In genomic region chr1:89762431-89762800, GRCh38 we compare ENCODE assay signal across 8 cellular contexts. TPM values are rescaled to one million over a fixed set of nuclear protein-coding genes. Genes with fewer than 3 reads are reported as not detected.
DNase-seq lines count a peak whose midpoint lies in the region; ATAC-seq and TF ChIP-seq lines count a peak whose summit lies in the region.

No MANE protein-coding gene starts in this region.

- peak; percentile 13 for ATAC-seq in foreskin keratinocyte
- no peak for ATAC-seq in GM18858 (IDR thresholded peaks at IDR 0.05; ENCODE audit: unreplicated experiment)
- ATAC-seq in GM21528 (IDR thresholded peaks at IDR 0.05; ENCODE audit: low FRiP score, unreplicated experiment), result no peak

- H3F3A ChIP-seq in GM23248 (ENCODE audit: insufficient read depth) (0 out of 2 replicates have a peak, but pooled peaks cover 3% of the 10 kb centered on the region), smooth muscle cell (ENCODE audit: low read depth) (no peaks in the 10 kb centered on the region)

- 48 to 50% methylated on average over 13 of the region's 13 CpGs for WGBS in GM23248 (ENCODE audit: low coverage in 1 of 2, low lambda C conversion rate in 2 of 2, missing lambda C conversion rate in 2 of 2), 2 experiments
- WGBS in smooth muscle cell (ENCODE audit: low lambda C conversion rate), result 82% methylated on average over 13 of the region's 13 CpGs

- no peak for TF ChIP-seq CTCF in AG04449 (IDR thresholded peaks at IDR 0.05; ENCODE audit: insufficient read depth, low read length, missing control alignments)
- TF ChIP-seq CTCF in foreskin keratinocyte (conservative IDR thresholded peaks at IDR 0.05), result no peak
- TF ChIP-seq CTCF in smooth muscle cell (IDR thresholded peaks at IDR 0.05; ENCODE audit: borderline replicate concordance, insufficient read depth, poor library complexity, severe bottlenecking), result no peak

- H3K9ac ChIP-seq in GM23248 (no peak overlapping the region), smooth muscle cell (ENCODE audit: low read depth) (no peak overlapping the region)

- no peaks in the 10 kb centered on the region for H3K9me2 ChIP-seq in GM23248 (ENCODE audit: insufficient read depth)

- H3K4me2 ChIP-seq in GM23248 (ENCODE audit: unreplicated experiment) (peak overlapping the region; percentile 93), smooth muscle cell (peak overlapping the region; percentile 86)

- H4K20me1 ChIP-seq in GM23248 (ENCODE audit: insufficient read depth), result no peaks in the 10 kb centered on the region
- H4K20me1 ChIP-seq in smooth muscle cell (ENCODE audit: low read depth), result no peaks in the 10 kb centered on the region

- no peak overlapping the region for H3K27ac ChIP-seq in GM23248
- H3K27ac ChIP-seq in SJCRH30, result no peak overlapping the region
- H3K27ac ChIP-seq in foreskin keratinocyte, result no peak overlapping the region
- H3K27ac ChIP-seq in smooth muscle cell (ENCODE audit: low read depth), result no peak overlapping the region

- no peaks in the 10 kb centered on the region for H3K79me2 ChIP-seq in GM23248 (ENCODE audit: insufficient read depth)
- no peaks in the 10 kb centered on the region for H3K79me2 ChIP-seq in smooth muscle cell (ENCODE audit: low read depth)

- DNase-seq in AG04449 (ENCODE audit: low read depth, low spot score), result no peak
- DNase-seq in GM23248, result no peak
- no peak for DNase-seq in SJCRH30
- no peak for DNase-seq in foreskin keratinocyte
- no peak for DNase-seq in smooth muscle cell (lab: John Stamatoyannopoulos, UW; ENCODE audit: unreplicated experiment)
- DNase-seq in SW 1271 (lab: John Stamatoyannopoulos, UW), result no peak

- peaks cover 19% of the 10 kb centered on the region for H3K4me1 ChIP-seq in GM23248 (ENCODE audit: insufficient read depth)
- H3K4me1 ChIP-seq in SJCRH30, result no peaks in the 10 kb centered on the region
- peaks cover 3% of the 10 kb centered on the region for H3K4me1 ChIP-seq in foreskin keratinocyte
- H3K4me1 ChIP-seq in smooth muscle cell (ENCODE audit: low read depth), result peaks cover 5% of the 10 kb centered on the region

- H3K36me3 ChIP-seq in GM23248 (ENCODE audit: low read depth) (no peaks in the 10 kb centered on the region), SJCRH30 (no peaks in the 10 kb centered on the region), smooth muscle cell (ENCODE audit: low read depth) (no peaks in the 10 kb centered on the region)

- CTCF ChIA-PET in AG04449 (lab: Yijun Ruan, JAX), result interaction anchor here (0.6 to 15.5 kb wide), 66 partner anchors 9 to 787 kb away, joined by 3 to 259 read pairs (median 5); partner anchors contain the start of gene LRRC8C

- H3K4me3 ChIP-seq in AG04449 (ENCODE audit: low read depth, low read length) (peak overlapping the region; percentile 66), GM23248 (peak overlapping the region; percentile 74), SJCRH30 (peak overlapping the region; percentile 52), smooth muscle cell (peak overlapping the region; percentile 49)

- in situ Hi-C loops in GM23248 (cut with MboI), result loop anchor here (25.0 kb wide), 1 partner anchor 250 kb away; the partner anchor contains the start of gene LRRC8B

- no peaks in the 10 kb centered on the region for H3K27me3 ChIP-seq in GM23248 (replicated peaks; ENCODE audit: insufficient read depth)
- peaks cover 12% of the 10 kb centered on the region; the same call in 1 of the 2 replicates for H3K27me3 ChIP-seq in SJCRH30
- no peaks in the 10 kb centered on the region for H3K27me3 ChIP-seq in foreskin keratinocyte
- no peaks in the 10 kb centered on the region for H3K27me3 ChIP-seq in smooth muscle cell (ENCODE audit: low read depth)

- POLR2A ChIA-PET in AG04449 (lab: Yijun Ruan, JAX), result interaction anchor here (1.1 to 2.2 kb wide), 2 partner anchors 38 to 130 kb away, joined by 4 to 8 read pairs; partner anchors contain the start of gene LRRC8C

- H2AFZ ChIP-seq in GM23248 (peak overlapping the region; percentile 97), smooth muscle cell (ENCODE audit: low read depth) (peak overlapping the region; percentile 84)

- H3K9me3 ChIP-seq in GM23248 (ENCODE audit: low read depth) (no peaks in the 10 kb centered on the region), SJCRH30 (replicated peaks) (no peaks in the 10 kb centered on the region; the same call in 1 of the 2 replicates), smooth muscle cell (replicated peaks; ENCODE audit: low read depth) (no peaks in the 10 kb centered on the region)

RNA-seq across cellular contexts. Expression of gene LRRC8D, which starts 58.4 kb away (rescaled TPM):
- 30.7 and 35.3 TPM in 2 replicates for total RNA-seq in GM23248 (2014; rRNA removed; shearing (Covaris generic))
- polyA plus RNA-seq in GM23248 (2016; fragmentation: Nextera tagmentation; extraction: Ambion mirVana) (29.9 and 30.1 TPM in 2 replicates), foreskin keratinocyte (14.2 and 20.4 TPM in 2 replicates), smooth muscle cell (5.2 and 13.9 TPM in 2 replicates)
- total RNA-seq in SJCRH30 (2014; rRNA removed; shearing (Covaris generic)), result 13.4 and 16.1 TPM in 2 replicates
- total RNA-seq in foreskin keratinocyte (45.8 and 50.4 TPM in 2 replicates), smooth muscle cell (14.7 and 25.1 TPM in 2 replicates)
